Comparison of ENCODE assay signal across 11 cellular contexts in genomic region chr4:8320386-8320750, GRCh38. TPM values are rescaled to one million over a fixed set of nuclear protein-coding genes. Genes with fewer than 3 reads are reported as not detected.
DNase-seq lines count a peak whose midpoint lies in the region; ATAC-seq, FAIRE-seq and TF ChIP-seq lines count a peak whose summit lies in the region.
"Had no signal": no experiment of that assay in that cellular context is flagged by ENCODE, and none has a peak within 500 bp of the region (broad histone marks: within the 10 kb centered on the region; RNA-seq: fewer than 3 reads in every experiment).

No MANE protein-coding gene starts in this region.

- DNase-seq in GM12864 (ENCODE audit: low read depth) (no peak), RWPE1 (ENCODE audit: low spot score) (no peak), heart right ventricle (peak in 1 of 2 donors; percentile 26), sigmoid colon (no peak), GM19239 (ENCODE audit: insufficient read length, low spot score) (no peak), DMS 273 treated with DMSO at 0.1 percent for 48 hours (lab: John Stamatoyannopoulos, UW) (no peak), GM12891 (ENCODE audit: insufficient read length, low spot score) (no peak)
- DNase-seq: stimulated activated CD4-positive, alpha-beta T cell treated with anti-CD3 and anti-CD28 coated beads, Interleukin-2, amount 100 ng/mL, for 24 hours had no signal

- 51 to 54% methylated on average over 2 of the region's 2 CpGs for WGBS in heart right ventricle, 2 donors
- WGBS in sigmoid colon, 2 donors = 80% methylated on average over 2 of the region's 2 CpGs

- POLR2A ChIA-PET in RWPE1 (lab: Yijun Ruan, JAX; ENCODE audit: low non-redundant PET) = no interaction called here

- H3K27me3 ChIP-seq in heart right ventricle (no peaks in the 10 kb centered on the region), sigmoid colon (no peaks in the 10 kb centered on the region)
- H3K27me3 ChIP-seq: MG63, Peyer's patch had no signal

- TF ChIP-seq CTCF in GM12864 (IDR thresholded peaks at IDR 0.05; ENCODE audit: low read depth, low read length, missing control alignments) (peak; percentile 47), RWPE1 (conservative IDR thresholded peaks at IDR 0.05; ENCODE audit: low read depth) (no peak), heart right ventricle (IDR thresholded peaks at IDR 0.05) (peak in 6 of 9 donors; percentile 14 to 47 (median 26)), sigmoid colon (IDR thresholded peaks at IDR 0.05) (no peak)

- H3K4me3 ChIP-seq in GM12864 (ENCODE audit: low read depth, low read length) (no peak overlapping the region), heart right ventricle (no peak overlapping the region), sigmoid colon (no peak overlapping the region)
- H3K4me3 ChIP-seq: MG63, Peyer's patch had no signal

- TF ChIP-seq POLR2A in sigmoid colon (IDR thresholded peaks at IDR 0.05) (no peak), GM12891 (IDR thresholded peaks at IDR 0.05; ENCODE audit: low read depth, low read length) (no peak)

- H3K9me3 ChIP-seq in heart right ventricle (peaks cover 0 to 12% (median 0%) of the 10 kb centered on the region in 11 donors), sigmoid colon (peaks cover 0 to 2% (median 0%) of the 10 kb centered on the region in 4 donors)
- H3K9me3 ChIP-seq: MG63, Peyer's patch had no signal

- intact Hi-C loops in heart right ventricle (cut with DNase I) = loop anchor here in 4 of 10 donors (2.0 to 10.0 kb wide), 4 partner anchors 74 to 84 kb away; no protein-coding TSS in a partner anchor
- intact Hi-C loops in sigmoid colon (cut with DNase I) = loop anchor here (1.0 to 2.0 kb wide), 2 partner anchors 20 to 72 kb away; no protein-coding TSS in a partner anchor

- H3K4me1 ChIP-seq in heart right ventricle = peaks cover 5 to 48% (median 25%) of the 10 kb centered on the region in 9 donors
- H3K4me1 ChIP-seq in sigmoid colon = peaks cover 0 to 46% (median 35%) of the 10 kb centered on the region in 4 donors

- TF ChIP-seq EP300 in sigmoid colon (IDR thresholded peaks at IDR 0.05) = no peak

- ATAC-seq in heart right ventricle (peak in 6 of 8 donors; percentile 8 to 43 (median 18)), GM21619 (IDR thresholded peaks at IDR 0.05; ENCODE audit: unreplicated experiment) (no peak)

- CTCF ChIA-PET in RWPE1 (lab: Yijun Ruan, JAX) = interaction anchor here (0.6 kb wide), 1 partner anchor 70 kb away, joined by 3 read pairs; no protein-coding TSS in a partner anchor

- FAIRE-seq in GM19239 (lab: Jason Lieb, UNC) = no peak
- no peak for FAIRE-seq in GM12891 (lab: Jason Lieb, UNC)

- H3K36me3 ChIP-seq in heart right ventricle = no peaks in the 10 kb centered on the region
- no peaks in the 10 kb centered on the region for H3K36me3 ChIP-seq in sigmoid colon
- H3K36me3 ChIP-seq: MG63, Peyer's patch had no signal

- H3K27ac ChIP-seq in RWPE1 (peak overlapping the region; percentile 64), heart right ventricle (peak overlapping the region in 9 of 10 donors; percentile 41 to 91 (median 74)), sigmoid colon (peak overlapping the region; percentile 78 to 91 (median 85))

TF ChIP-seq in GM12891, 5 proteins besides CTCF, POLR2A, EP300 and RAD21:
- TF ChIP-seq POLR2AphosphoS5 (IDR thresholded peaks at IDR 0.05; ENCODE audit: low read depth, low read length) (no peak), TAF1 (IDR thresholded peaks at IDR 0.05; ENCODE audit: low read depth, low read length) (no peak), POU2F2 (IDR thresholded peaks at IDR 0.05; ENCODE audit: low read depth, low read length) (no peak), SPI1 (IDR thresholded peaks at IDR 0.05; ENCODE audit: low read depth, low read length) (no peak), PAX5 (IDR thresholded peaks at IDR 0.05; ENCODE audit: insufficient read depth, low read length, severe bottlenecking) (no peak)

RNA-seq across cellular contexts. Expression of gene HTRA3, which starts 50.8 kb away (rescaled TPM):
- 10 to 100 TPM; 20.2 to 82.5 (median 54.2) TPM for total RNA-seq in heart right ventricle
- 10 to 100 TPM; 51.8 to 56.7 TPM for polyA plus RNA-seq in heart right ventricle
- total RNA-seq in sigmoid colon = 10 to 100 TPM; 14.5 to 49.6 (median 32.1) TPM
- polyA plus RNA-seq in sigmoid colon = 1 to 10 TPM; 1.2 to 5.0 (median 3.6) TPM
- 0.06 TPM for polyA plus RNA-seq in GM12891 (2012; ENCODE audit: low read depth, missing spikeins)

Comparison
In these comparisons a context has a peak if more than half of its experiments do, and no peak if none do; other contexts are left out.
1. CTCF ChIP-seq: peak in GM12864 (single experiment) and heart right ventricle (6 of 9); none in RWPE1 (single experiment) and sigmoid colon (0 of 4).
2. Peak in every context shown above with its lines, with median percentiles within 50 percentile points of each other: H3K27ac ChIP-seq.